ENCODE assay signal across 8 cellular contexts in the genomic region with DNA sequence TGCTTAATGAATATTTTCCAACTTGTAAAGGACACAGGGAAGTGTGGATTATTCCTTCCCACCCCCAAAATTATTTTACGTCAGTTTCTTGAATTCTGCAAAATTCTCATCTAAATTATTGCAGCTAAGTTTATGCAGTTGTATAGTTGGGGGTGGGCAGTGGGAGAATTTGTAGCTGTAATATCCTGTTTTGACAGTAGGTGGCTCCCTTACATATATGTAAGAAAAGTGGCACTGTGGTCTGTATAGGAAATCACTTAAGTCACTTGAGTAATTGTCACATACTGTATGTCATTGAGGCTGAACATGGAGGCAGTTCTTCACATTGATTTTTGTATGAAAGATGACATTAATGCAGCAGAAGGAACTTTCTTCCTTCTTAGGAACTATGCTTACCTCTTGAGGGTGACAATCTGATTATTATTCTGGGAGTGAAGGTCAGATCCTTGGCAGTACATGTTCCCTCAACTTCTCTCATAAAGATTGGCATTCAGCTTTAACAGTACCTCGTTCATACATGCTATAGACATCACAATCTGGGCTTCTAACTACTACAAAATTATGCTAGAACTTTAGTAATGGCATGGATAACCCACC. TPM values are rescaled to one million over a fixed set of nuclear protein-coding genes. Genes with fewer than 3 reads are reported as not detected.
DNase-seq lines count a peak whose midpoint lies in the region; ATAC-seq, FAIRE-seq and TF ChIP-seq lines count a peak whose summit lies in the region.

No MANE protein-coding gene starts in this region.

- ATAC-seq in GM21381 (IDR thresholded peaks at IDR 0.05; ENCODE audit: unreplicated experiment) (peak; percentile 71), gastroesophageal sphincter (no peak), pancreas (peak; percentile 64 to 94 (median 90))
- peak; percentile 79 to 82 for ATAC-seq in activated T-cell treated with anti-CD3 and anti-CD28 coated beads, Interleukin-2, amount 50 U/mL, for 72 hours (replicated peaks in 1 of 2)

- TF ChIP-seq CTCF in gastroesophageal sphincter (IDR thresholded peaks at IDR 0.05) (peak; percentile 45 to 79 (median 74)), pancreas (IDR thresholded peaks at IDR 0.05) (peak; percentile 34 to 56 (median 46))

- no peak overlapping the region for H3K4me3 Mint-ChIP-seq in activated T-cell treated with anti-CD3 and anti-CD28 coated beads, Interleukin-2, amount 50 U/mL, for 72 hours

- FAIRE-seq in pancreas (lab: Jason Lieb, UNC) = peak; percentile 76

- H3K4me3 ChIP-seq in gastroesophageal sphincter (no peak overlapping the region), pancreas (no peak overlapping the region)

- no peaks in the 10 kb centered on the region for H3K4me1 ChIP-seq in gastroesophageal sphincter
- H3K4me1 ChIP-seq in pancreas = no peaks in the 10 kb centered on the region

- H3K27me3 Mint-ChIP-seq in activated T-cell treated with anti-CD3 and anti-CD28 coated beads, Interleukin-2, amount 50 U/mL, for 72 hours (ENCODE audit: low read depth) = no peaks in the 10 kb centered on the region

- no peak for TF ChIP-seq EP300 in gastroesophageal sphincter (IDR thresholded peaks at IDR 0.05)

- WGBS in gastroesophageal sphincter (ENCODE audit: low coverage in 1 of 2), 2 donors = 0 to 5% methylated on average over 2 of the region's 2 CpGs
- WGBS in pancreas, 2 donors = 2 to 6% methylated on average over 2 of the region's 2 CpGs

- H3K27ac ChIP-seq in gastroesophageal sphincter (no peak overlapping the region), pancreas (no peak overlapping the region)

- no peak for TF ChIP-seq POLR2A in gastroesophageal sphincter (IDR thresholded peaks at IDR 0.05)

- intact Hi-C loops in pancreas (cut with DNase I) = no loop called here

- no peaks in the 10 kb centered on the region for H3K36me3 Mint-ChIP-seq in activated T-cell treated with anti-CD3 and anti-CD28 coated beads, Interleukin-2, amount 50 U/mL, for 72 hours (ENCODE audit: insufficient read depth in 2 of 2)

- DNase-seq in DMS53 (lab: John Stamatoyannopoulos, UW) = peak; percentile 81
- DNase-seq in HPDE6-E6E7 (ENCODE audit: extremely low spot score) = peak; percentile 21
- peak; percentile 84 for DNase-seq in NCI-H82 (lab: John Stamatoyannopoulos, UW)
- peak; percentile 24 to 52 for DNase-seq in activated T-cell treated with anti-CD3 and anti-CD28 coated beads, Interleukin-2, amount 50 U/mL, for 72 hours
- DNase-seq in pancreas = peak in 1 of 6 donors; percentile 26
- DNase-seq in effector CD8-positive, alpha-beta T cell (lab: John Stamatoyannopoulos, UW) = no peak

- H3K27ac Mint-ChIP-seq in activated T-cell treated with anti-CD3 and anti-CD28 coated beads, Interleukin-2, amount 50 U/mL, for 72 hours = peak overlapping the region; percentile 38

- H3K4me1 Mint-ChIP-seq in activated T-cell treated with anti-CD3 and anti-CD28 coated beads, Interleukin-2, amount 50 U/mL, for 72 hours (ENCODE audit: low read depth) = no peaks in the 10 kb centered on the region

- H3K9me3 ChIP-seq in gastroesophageal sphincter (no peaks in the 10 kb centered on the region), pancreas (no peaks in the 10 kb centered on the region)

- no peaks in the 10 kb centered on the region for H3K36me3 ChIP-seq in gastroesophageal sphincter
- no peaks in the 10 kb centered on the region for H3K36me3 ChIP-seq in pancreas

- H3K27me3 ChIP-seq in gastroesophageal sphincter = no peaks in the 10 kb centered on the region
- no peaks in the 10 kb centered on the region for H3K27me3 ChIP-seq in pancreas

- no peaks in the 10 kb centered on the region for H3K9me3 Mint-ChIP-seq in activated T-cell treated with anti-CD3 and anti-CD28 coated beads, Interleukin-2, amount 50 U/mL, for 72 hours

RNA-seq across cellular contexts. Expression of a gene that starts 14.6 kb away (rescaled TPM):
- not detected for total RNA-seq in activated T-cell treated with anti-CD3 and anti-CD28 coated beads, Interleukin-2, amount 50 U/mL, for 72 hours
- under 1 TPM in 2 of 4 donors, not detected in 2; 0.23 to 0.47 TPM for total RNA-seq in gastroesophageal sphincter
- under 1 TPM in 3 of 6 donors, not detected in 3; 0.06 to 0.56 (median 0.14) TPM for total RNA-seq in pancreas
- under 1 TPM; 0.08 to 0.31 TPM for polyA plus RNA-seq in pancreas

RNA-seq across cellular contexts. Expression of a gene that starts 48.5 kb away (rescaled TPM):
- 1 to 10 TPM; 2.0 to 2.7 TPM for total RNA-seq in activated T-cell treated with anti-CD3 and anti-CD28 coated beads, Interleukin-2, amount 50 U/mL, for 72 hours
- total RNA-seq in gastroesophageal sphincter = 1 to 10 TPM in 2 of 4 donors, under 1 TPM in 1, not detected in 1; 0.81 to 5.0 (median 1.6) TPM
- 1 to 10 TPM in 4 of 6 donors, under 1 TPM in 2; 0.46 to 2.0 (median 1.4) TPM for total RNA-seq in pancreas
- 1 to 10 TPM; 3.3 to 6.2 TPM for polyA plus RNA-seq in pancreas
